Comparison of ENCODE assay signal across 1 cellular context in the genomic region with DNA sequence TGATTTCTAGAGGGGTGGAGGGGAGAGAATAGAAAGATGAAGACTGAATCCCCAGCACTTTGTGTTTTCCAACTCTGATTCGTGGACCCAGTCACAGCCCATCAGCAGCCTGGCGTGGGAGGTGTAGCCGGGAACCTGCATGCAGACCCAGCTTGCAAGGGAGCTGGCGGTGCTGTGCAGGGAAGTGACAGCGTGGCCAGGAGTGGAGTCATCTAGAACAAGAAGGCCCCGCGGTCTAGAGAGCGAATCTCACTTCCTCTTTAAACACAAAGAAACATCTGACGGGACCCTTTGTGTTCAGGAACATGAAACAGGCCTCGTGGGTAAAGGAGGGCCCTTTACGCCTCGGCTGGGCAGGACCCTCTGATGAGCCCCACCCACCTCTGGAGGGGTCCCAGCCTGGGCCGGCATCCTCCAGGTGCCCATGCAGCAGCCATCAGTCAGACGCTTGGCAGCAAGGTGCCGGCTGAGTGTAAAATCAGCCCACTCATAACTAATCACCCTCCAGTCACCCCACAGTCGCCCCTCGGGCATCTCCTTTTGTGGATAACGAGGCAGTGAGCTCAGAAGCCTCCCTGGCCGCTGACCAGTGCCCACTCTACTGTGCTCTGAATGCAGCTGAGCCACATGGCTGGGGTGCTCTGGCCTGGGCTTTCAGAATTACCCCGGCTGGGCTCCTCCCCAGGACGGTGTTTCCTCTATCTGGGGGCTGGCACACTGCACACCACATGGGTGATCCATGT.
TF ChIP-seq lines count a peak whose summit lies in the region.

No MANE protein-coding gene starts in this region.

TF ChIP-seq in HepG2, 621 proteins besides CTCF, POLR2A, EP300 and RAD21:
- TF ChIP-seq, protein P1, sequence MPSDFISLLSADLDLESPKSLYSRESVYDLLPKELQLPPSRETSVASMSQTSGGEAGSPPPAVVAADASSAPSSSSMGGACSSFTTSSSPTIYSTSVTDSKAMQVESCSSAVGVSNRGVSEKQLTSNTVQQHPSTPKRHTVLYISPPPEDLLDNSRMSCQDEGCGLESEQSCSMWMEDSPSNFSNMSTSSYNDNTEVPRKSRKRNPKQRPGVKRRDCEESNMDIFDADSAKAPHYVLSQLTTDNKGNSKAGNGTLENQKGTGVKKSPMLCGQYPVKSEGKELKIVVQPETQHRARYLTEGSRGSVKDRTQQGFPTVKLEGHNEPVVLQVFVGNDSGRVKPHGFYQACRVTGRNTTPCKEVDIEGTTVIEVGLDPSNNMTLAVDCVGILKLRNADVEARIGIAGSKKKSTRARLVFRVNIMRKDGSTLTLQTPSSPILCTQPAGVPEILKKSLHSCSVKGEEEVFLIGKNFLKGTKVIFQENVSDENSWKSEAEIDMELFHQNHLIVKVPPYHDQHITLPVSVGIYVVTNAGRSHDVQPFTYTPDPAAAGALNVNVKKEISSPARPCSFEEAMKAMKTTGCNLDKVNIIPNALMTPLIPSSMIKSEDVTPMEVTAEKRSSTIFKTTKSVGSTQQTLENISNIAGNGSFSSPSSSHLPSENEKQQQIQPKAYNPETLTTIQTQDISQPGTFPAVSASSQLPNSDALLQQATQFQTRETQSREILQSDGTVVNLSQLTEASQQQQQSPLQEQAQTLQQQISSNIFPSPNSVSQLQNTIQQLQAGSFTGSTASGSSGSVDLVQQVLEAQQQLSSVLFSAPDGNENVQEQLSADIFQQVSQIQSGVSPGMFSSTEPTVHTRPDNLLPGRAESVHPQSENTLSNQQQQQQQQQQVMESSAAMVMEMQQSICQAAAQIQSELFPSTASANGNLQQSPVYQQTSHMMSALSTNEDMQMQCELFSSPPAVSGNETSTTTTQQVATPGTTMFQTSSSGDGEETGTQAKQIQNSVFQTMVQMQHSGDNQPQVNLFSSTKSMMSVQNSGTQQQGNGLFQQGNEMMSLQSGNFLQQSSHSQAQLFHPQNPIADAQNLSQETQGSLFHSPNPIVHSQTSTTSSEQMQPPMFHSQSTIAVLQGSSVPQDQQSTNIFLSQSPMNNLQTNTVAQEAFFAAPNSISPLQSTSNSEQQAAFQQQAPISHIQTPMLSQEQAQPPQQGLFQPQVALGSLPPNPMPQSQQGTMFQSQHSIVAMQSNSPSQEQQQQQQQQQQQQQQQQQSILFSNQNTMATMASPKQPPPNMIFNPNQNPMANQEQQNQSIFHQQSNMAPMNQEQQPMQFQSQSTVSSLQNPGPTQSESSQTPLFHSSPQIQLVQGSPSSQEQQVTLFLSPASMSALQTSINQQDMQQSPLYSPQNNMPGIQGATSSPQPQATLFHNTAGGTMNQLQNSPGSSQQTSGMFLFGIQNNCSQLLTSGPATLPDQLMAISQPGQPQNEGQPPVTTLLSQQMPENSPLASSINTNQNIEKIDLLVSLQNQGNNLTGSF (CRISPR knock-in tag; IDR thresholded peaks at IDR 0.05) = 0 out of 2 replicates have a peak, but pooled peaks have one; percentile 1
- TF ChIP-seq AGO1 (IDR thresholded peaks at IDR 0.05; ENCODE audit: low read depth, low read length, poor library complexity, severe bottlenecking) (peak; percentile 78), ZNF20 (CRISPR knock-in tag; IDR thresholded peaks at IDR 0.05) (no peak), NFE2L1 (CRISPR knock-in tag; IDR thresholded peaks at IDR 0.05; ENCODE audit: borderline replicate concordance) (no peak), LCORL (IDR thresholded peaks at IDR 0.05) (no peak), LCORL (CRISPR knock-in tag; IDR thresholded peaks at IDR 0.05) (peak; percentile 45; the same call in 1 of the 2 replicates), CCDC6 (CRISPR knock-in tag; IDR thresholded peaks at IDR 0.05) (peak; percentile 71; the same call in 1 of the 2 replicates), ZNF451 (CRISPR knock-in tag; IDR thresholded peaks at IDR 0.05) (0 out of 2 replicates have a peak, but pooled peaks have one; percentile 4), SAP130 (CRISPR knock-in tag; IDR thresholded peaks at IDR 0.05; ENCODE audit: low read depth) (peak; percentile 7; the same call in 1 of the 2 replicates), IRX3 (CRISPR knock-in tag; IDR thresholded peaks at IDR 0.05; ENCODE audit: borderline replicate concordance, low read depth) (no peak), TSC22D2 (CRISPR knock-in tag; IDR thresholded peaks at IDR 0.05; ENCODE audit: borderline replicate concordance) (no peak), SP4 (CRISPR knock-in tag; IDR thresholded peaks at IDR 0.05) (peak; percentile 44; the same call in 1 of the 2 replicates)
- TF ChIP-seq, protein P2, sequence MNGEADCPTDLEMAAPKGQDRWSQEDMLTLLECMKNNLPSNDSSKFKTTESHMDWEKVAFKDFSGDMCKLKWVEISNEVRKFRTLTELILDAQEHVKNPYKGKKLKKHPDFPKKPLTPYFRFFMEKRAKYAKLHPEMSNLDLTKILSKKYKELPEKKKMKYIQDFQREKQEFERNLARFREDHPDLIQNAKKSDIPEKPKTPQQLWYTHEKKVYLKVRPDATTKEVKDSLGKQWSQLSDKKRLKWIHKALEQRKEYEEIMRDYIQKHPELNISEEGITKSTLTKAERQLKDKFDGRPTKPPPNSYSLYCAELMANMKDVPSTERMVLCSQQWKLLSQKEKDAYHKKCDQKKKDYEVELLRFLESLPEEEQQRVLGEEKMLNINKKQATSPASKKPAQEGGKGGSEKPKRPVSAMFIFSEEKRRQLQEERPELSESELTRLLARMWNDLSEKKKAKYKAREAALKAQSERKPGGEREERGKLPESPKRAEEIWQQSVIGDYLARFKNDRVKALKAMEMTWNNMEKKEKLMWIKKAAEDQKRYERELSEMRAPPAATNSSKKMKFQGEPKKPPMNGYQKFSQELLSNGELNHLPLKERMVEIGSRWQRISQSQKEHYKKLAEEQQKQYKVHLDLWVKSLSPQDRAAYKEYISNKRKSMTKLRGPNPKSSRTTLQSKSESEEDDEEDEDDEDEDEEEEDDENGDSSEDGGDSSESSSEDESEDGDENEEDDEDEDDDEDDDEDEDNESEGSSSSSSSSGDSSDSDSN (CRISPR knock-in tag; IDR thresholded peaks at IDR 0.05) = 0 out of 2 replicates have a peak, but pooled peaks have one; percentile 7
- TF ChIP-seq, protein P3, sequence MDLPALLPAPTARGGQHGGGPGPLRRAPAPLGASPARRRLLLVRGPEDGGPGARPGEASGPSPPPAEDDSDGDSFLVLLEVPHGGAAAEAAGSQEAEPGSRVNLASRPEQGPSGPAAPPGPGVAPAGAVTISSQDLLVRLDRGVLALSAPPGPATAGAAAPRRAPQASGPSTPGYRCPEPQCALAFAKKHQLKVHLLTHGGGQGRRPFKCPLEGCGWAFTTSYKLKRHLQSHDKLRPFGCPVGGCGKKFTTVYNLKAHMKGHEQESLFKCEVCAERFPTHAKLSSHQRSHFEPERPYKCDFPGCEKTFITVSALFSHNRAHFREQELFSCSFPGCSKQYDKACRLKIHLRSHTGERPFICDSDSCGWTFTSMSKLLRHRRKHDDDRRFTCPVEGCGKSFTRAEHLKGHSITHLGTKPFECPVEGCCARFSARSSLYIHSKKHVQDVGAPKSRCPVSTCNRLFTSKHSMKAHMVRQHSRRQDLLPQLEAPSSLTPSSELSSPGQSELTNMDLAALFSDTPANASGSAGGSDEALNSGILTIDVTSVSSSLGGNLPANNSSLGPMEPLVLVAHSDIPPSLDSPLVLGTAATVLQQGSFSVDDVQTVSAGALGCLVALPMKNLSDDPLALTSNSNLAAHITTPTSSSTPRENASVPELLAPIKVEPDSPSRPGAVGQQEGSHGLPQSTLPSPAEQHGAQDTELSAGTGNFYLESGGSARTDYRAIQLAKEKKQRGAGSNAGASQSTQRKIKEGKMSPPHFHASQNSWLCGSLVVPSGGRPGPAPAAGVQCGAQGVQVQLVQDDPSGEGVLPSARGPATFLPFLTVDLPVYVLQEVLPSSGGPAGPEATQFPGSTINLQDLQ (CRISPR knock-in tag; IDR thresholded peaks at IDR 0.05) = no peak
- TF ChIP-seq, protein P4, sequence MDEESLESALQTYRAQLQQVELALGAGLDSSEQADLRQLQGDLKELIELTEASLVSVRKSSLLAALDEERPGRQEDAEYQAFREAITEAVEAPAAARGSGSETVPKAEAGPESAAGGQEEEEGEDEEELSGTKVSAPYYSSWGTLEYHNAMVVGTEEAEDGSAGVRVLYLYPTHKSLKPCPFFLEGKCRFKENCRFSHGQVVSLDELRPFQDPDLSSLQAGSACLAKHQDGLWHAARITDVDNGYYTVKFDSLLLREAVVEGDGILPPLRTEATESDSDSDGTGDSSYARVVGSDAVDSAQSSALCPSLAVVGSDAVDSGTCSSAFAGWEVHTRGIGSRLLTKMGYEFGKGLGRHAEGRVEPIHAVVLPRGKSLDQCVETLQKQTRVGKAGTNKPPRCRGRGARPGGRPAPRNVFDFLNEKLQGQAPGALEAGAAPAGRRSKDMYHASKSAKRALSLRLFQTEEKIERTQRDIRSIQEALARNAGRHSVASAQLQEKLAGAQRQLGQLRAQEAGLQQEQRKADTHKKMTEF (CRISPR knock-in tag; IDR thresholded peaks at IDR 0.05) = 0 out of 2 replicates have a peak, but pooled peaks have one; percentile 6
- TF ChIP-seq, protein P5, sequence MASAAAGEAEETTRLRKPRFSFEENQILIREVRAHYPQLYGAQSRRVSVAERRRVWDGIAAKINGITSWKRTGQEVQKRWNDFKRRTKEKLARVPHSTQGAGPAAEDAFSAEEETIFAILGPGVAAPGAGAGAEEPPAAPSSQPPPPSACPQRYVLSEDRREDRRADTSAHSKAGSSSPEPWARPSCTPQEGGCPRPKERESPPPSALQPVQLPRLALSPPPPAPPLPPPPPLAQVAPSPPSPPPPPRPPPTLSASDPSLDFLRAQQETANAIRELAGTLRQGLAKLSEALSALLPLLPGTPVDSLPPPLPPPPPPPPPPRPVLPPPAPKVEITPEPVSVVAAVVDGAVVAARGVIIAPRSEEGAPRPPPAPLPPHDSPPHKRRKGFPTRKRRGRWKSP (CRISPR knock-in tag; IDR thresholded peaks at IDR 0.05) = peak; percentile 24; the same call in 1 of the 2 replicates
- TF ChIP-seq, protein P6, sequence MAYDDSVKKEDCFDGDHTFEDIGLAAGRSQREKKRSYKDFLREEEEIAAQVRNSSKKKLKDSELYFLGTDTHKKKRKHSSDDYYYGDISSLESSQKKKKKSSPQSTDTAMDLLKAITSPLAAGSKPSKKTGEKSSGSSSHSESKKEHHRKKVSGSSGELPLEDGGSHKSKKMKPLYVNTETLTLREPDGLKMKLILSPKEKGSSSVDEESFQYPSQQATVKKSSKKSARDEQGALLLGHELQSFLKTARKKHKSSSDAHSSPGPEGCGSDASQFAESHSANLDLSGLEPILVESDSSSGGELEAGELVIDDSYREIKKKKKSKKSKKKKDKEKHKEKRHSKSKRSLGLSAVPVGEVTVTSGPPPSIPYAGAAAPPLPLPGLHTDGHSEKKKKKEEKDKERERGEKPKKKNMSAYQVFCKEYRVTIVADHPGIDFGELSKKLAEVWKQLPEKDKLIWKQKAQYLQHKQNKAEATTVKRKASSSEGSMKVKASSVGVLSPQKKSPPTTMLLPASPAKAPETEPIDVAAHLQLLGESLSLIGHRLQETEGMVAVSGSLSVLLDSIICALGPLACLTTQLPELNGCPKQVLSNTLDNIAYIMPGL (CRISPR knock-in tag; IDR thresholded peaks at IDR 0.05; ENCODE audit: borderline replicate concordance in 1 of 2, low read depth in 1 of 2) = 0 out of 4 replicates have a peak, but pooled peaks of 1 of the 2 experiments have one; percentile 9
